Comparison of ENCODE assay signal across 20 cellular contexts in genomic region chr9:99533421-99533820, GRCh38.
DNase-seq lines count a peak whose midpoint lies in the region; ATAC-seq, FAIRE-seq and TF ChIP-seq lines count a peak whose summit lies in the region.
"Had no signal": no experiment of that assay in that cellular context is flagged by ENCODE, and none has a peak within 500 bp of the region (broad histone marks: within the 10 kb centered on the region; RNA-seq: fewer than 3 reads in every experiment).

No MANE protein-coding gene starts in this region.

- intact Hi-C loops in K562 (cut with micrococcal nuclease): no loop called here
- intact Hi-C loops in activated CD4-positive, alpha-beta memory T cell treated with anti-CD3 and anti-CD28 coated beads for 36 hours (cut with micrococcal nuclease): no loop called here

- H3K27ac ChIP-seq in K562 (ENCODE audit: extremely low read depth, low read depth, low read length): no peak overlapping the region
- H3K27ac ChIP-seq: 22Rv1, A549, C4-2B had no signal

- H3K36me3 ChIP-seq in K562 (ENCODE audit: control insufficient read depth, insufficient read depth, low read length): no peaks in the 10 kb centered on the region

- no peak overlapping the region for H3K9ac ChIP-seq in K562 (ENCODE audit: insufficient read depth in 1 of 2, low read depth in 2 of 2, low read length in 2 of 2)

- H3K79me2 ChIP-seq in K562 (ENCODE audit: control insufficient read depth, insufficient read depth, low read length): no peaks in the 10 kb centered on the region

- no peak overlapping the region for H3K27ac Mint-ChIP-seq in activated CD4-positive, alpha-beta memory T cell treated with anti-CD3 and anti-CD28 coated beads for 36 hours
- H3K27ac Mint-ChIP-seq: CD4-positive, alpha-beta T cell; HFFc6 had no signal

- TF ChIP-seq EP300 in K562 (IDR thresholded peaks at IDR 0.05; ENCODE audit: low read length): no peak

- no peaks in the 10 kb centered on the region for H3K36me3 Mint-ChIP-seq in activated CD4-positive, alpha-beta memory T cell treated with anti-CD3 and anti-CD28 coated beads for 36 hours

- DNase-seq in GM12865 (ENCODE audit: low read depth) (peak; percentile 13), MV-4-11 (lab: John Stamatoyannopoulos, UW) (peak; percentile 8), K562 (ENCODE audit: extremely low read depth in 1 of 4, low spot score in 3 of 4) (no peak)
- DNase-seq in NK-92 treated with Interleukin-12 subunit alpha and Interleukin-12 subunit beta, amount 100 ng/mL, for 24 hours (lab: John Stamatoyannopoulos, UW): no peak
- no peak for DNase-seq in activated CD4-positive, alpha-beta memory T cell treated with anti-CD3 and anti-CD28 coated beads for 36 hours
- DNase-seq: AML-193; Caco-2; CD4-positive, alpha-beta T cell; GOT3; H7; HFFc6 had no signal

- H3K4me2 ChIP-seq in K562 (ENCODE audit: insufficient read depth, low read length): no peak overlapping the region
- H3K4me2 ChIP-seq: A549 had no signal

- H3K9me3 ChIP-seq in K562 (replicated peaks; ENCODE audit: control insufficient read depth, insufficient read depth, low read depth, low read length): no peaks in the 10 kb centered on the region
- H3K9me3 ChIP-seq: A549, Caco-2 had no signal

- H3K9me1 ChIP-seq in K562 (ENCODE audit: control insufficient read depth, insufficient read depth, low read length): no peaks in the 10 kb centered on the region

- no peaks in the 10 kb centered on the region for H4K20me1 ChIP-seq in K562 (replicated peaks; ENCODE audit: control insufficient read depth, insufficient read depth, low read length)

- no peak overlapping the region for H2AFZ ChIP-seq in K562 (ENCODE audit: low read depth, low read length)

- in situ Hi-C loops in K562 (cut with MboI): no loop called here

- H3K9me3 Mint-ChIP-seq in activated CD4-positive, alpha-beta memory T cell treated with anti-CD3 and anti-CD28 coated beads for 36 hours: no peaks in the 10 kb centered on the region
- H3K9me3 Mint-ChIP-seq: CD4-positive, alpha-beta T cell; HFFc6 had no signal

- no peak for TF ChIP-seq POLR2A in K562 (conservative IDR thresholded peaks at IDR 0.05)

- H3K4me1 Mint-ChIP-seq in activated CD4-positive, alpha-beta memory T cell treated with anti-CD3 and anti-CD28 coated beads for 36 hours (ENCODE audit: low read depth): no peaks in the 10 kb centered on the region

- FAIRE-seq in K562 (lab: Jason Lieb, UNC): no peak
- FAIRE-seq: A549, D721Med, G401.6, HepG2 had no signal

- no peaks in the 10 kb centered on the region for H3K27me3 ChIP-seq in K562 (ENCODE audit: control insufficient read depth in 2 of 2, insufficient read depth in 2 of 2, low read length in 2 of 2)

- no peak overlapping the region for H3K4me3 Mint-ChIP-seq in activated CD4-positive, alpha-beta memory T cell treated with anti-CD3 and anti-CD28 coated beads for 36 hours
- H3K4me3 Mint-ChIP-seq: CD4-positive, alpha-beta T cell; HFFc6 had no signal

- ATAC-seq in GM21786 (IDR thresholded peaks at IDR 0.05; ENCODE audit: unreplicated experiment) (peak; percentile 45), K562 (no peak), HG03565 (IDR thresholded peaks at IDR 0.05; ENCODE audit: unreplicated experiment) (no peak)
- ATAC-seq: A549, HCT116, HepG2 had no signal

- no TSS peak for BruUV-seq in K562 (replicated peaks; lab: Mats Ljungman, UMichigan)

- H3K4me3 ChIP-seq in GM12865 (ENCODE audit: low read depth, low read length) (no peak overlapping the region), K562 (no peak overlapping the region)
- H3K4me3 ChIP-seq: A549 had no signal

- CTCF ChIA-PET in K562 (lab: Yijun Ruan, JAX; ENCODE audit: low intra/inter-chr PET ratio): no interaction called here
- CTCF ChIA-PET in activated CD4-positive, alpha-beta memory T cell treated with anti-CD3 and anti-CD28 coated beads for 36 hours (lab: Charles Lee): no interaction called here

- no peak for TF ChIP-seq CTCF in GM12865 (IDR thresholded peaks at IDR 0.05; ENCODE audit: insufficient read depth, low read depth, low read length, missing control alignments)
- no peak for TF ChIP-seq CTCF in K562 (IDR thresholded peaks at IDR 0.05 in 2 of 3, conservative IDR thresholded peaks at IDR 0.05 in 1 of 3; ENCODE audit: insufficient read depth in 2 of 3, low read depth in 1 of 3, low read length in 3 of 3)

- TF ChIP-seq RAD21 in K562 (CRISPR knock-in tag; conservative IDR thresholded peaks at IDR 0.05 in 1 of 2, IDR thresholded peaks at IDR 0.05 in 1 of 2): no peak

- H3K4me1 ChIP-seq in K562 (replicated peaks in 1 of 2; ENCODE audit: control insufficient read depth in 2 of 2, insufficient read depth in 2 of 2, low read length in 2 of 2): no peaks in the 10 kb centered on the region
- H3K4me1 ChIP-seq: A549, Caco-2 had no signal

- WGBS in K562 (ENCODE audit: insufficient coverage, low coverage, missing lambda C conversion rate): 2% methylated on average over 3 of the region's 3 CpGs

- peaks cover 3% of the 10 kb centered on the region for H3K27me3 Mint-ChIP-seq in activated CD4-positive, alpha-beta memory T cell treated with anti-CD3 and anti-CD28 coated beads for 36 hours

- POLR2A ChIA-PET in K562 (lab: Yijun Ruan, JAX): no interaction called here
- POLR2A ChIA-PET in activated CD4-positive, alpha-beta memory T cell treated with anti-CD3 and anti-CD28 coated beads for 36 hours (lab: Charles Lee): no interaction called here

TF ChIP-seq in K562, 482 proteins besides CTCF, POLR2A, EP300 and RAD21 (continues in another document):
- TF ChIP-seq PATZ1 (CRISPR knock-in tag; IDR thresholded peaks at IDR 0.05; ENCODE audit: borderline replicate concordance) (no peak), CEBPB (tag; IDR thresholded peaks at IDR 0.05) (peak; percentile 32; the same call in 1 of the 2 replicates), ZNF408 (CRISPR knock-in tag; IDR thresholded peaks at IDR 0.05; ENCODE audit: low read depth) (no peak), CEBPG (CRISPR knock-in tag; IDR thresholded peaks at IDR 0.05) (no peak), CEBPG (tag; conservative IDR thresholded peaks at IDR 0.05 in 1 of 2, IDR thresholded peaks at IDR 0.05 in 1 of 2) (peak; percentile 18 to 19; a peak in 1 of 4 replicates), FOXO4 (CRISPR knock-in tag; IDR thresholded peaks at IDR 0.05) (no peak), RBBP5 (IDR thresholded peaks at IDR 0.05; ENCODE audit: borderline replicate concordance, insufficient read depth, low read length, poor library complexity, severe bottlenecking) (no peak), TAF15 (IDR thresholded peaks at IDR 0.05; ENCODE audit: low read depth, low read length) (no peak), NCOA6 (IDR thresholded peaks at IDR 0.05) (no peak), DACH1 (IDR thresholded peaks at IDR 0.05; ENCODE audit: partially characterized antibody) (no peak)
- TF ChIP-seq, protein P1, sequence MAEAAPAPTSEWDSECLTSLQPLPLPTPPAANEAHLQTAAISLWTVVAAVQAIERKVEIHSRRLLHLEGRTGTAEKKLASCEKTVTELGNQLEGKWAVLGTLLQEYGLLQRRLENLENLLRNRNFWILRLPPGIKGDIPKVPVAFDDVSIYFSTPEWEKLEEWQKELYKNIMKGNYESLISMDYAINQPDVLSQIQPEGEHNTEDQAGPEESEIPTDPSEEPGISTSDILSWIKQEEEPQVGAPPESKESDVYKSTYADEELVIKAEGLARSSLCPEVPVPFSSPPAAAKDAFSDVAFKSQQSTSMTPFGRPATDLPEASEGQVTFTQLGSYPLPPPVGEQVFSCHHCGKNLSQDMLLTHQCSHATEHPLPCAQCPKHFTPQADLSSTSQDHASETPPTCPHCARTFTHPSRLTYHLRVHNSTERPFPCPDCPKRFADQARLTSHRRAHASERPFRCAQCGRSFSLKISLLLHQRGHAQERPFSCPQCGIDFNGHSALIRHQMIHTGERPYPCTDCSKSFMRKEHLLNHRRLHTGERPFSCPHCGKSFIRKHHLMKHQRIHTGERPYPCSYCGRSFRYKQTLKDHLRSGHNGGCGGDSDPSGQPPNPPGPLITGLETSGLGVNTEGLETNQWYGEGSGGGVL (CRISPR knock-in tag; IDR thresholded peaks at IDR 0.05): no peak

Comparison
In these comparisons a context has a peak if more than half of its experiments do, and no peak if none do; other contexts are left out.
1. DNase-seq: peak in GM12865 (single experiment) and MV-4-11 (single experiment); none in K562 (0 of 4), NK-92 treated with Interleukin-12 subunit alpha and Interleukin-12 subunit beta, amount 100 ng/mL, for 24 hours (single experiment) and activated CD4-positive, alpha-beta memory T cell treated with anti-CD3 and anti-CD28 coated beads for 36 hours (single experiment).